Comparison of ENCODE assay signal across 25 cellular contexts in the genomic region with DNA sequence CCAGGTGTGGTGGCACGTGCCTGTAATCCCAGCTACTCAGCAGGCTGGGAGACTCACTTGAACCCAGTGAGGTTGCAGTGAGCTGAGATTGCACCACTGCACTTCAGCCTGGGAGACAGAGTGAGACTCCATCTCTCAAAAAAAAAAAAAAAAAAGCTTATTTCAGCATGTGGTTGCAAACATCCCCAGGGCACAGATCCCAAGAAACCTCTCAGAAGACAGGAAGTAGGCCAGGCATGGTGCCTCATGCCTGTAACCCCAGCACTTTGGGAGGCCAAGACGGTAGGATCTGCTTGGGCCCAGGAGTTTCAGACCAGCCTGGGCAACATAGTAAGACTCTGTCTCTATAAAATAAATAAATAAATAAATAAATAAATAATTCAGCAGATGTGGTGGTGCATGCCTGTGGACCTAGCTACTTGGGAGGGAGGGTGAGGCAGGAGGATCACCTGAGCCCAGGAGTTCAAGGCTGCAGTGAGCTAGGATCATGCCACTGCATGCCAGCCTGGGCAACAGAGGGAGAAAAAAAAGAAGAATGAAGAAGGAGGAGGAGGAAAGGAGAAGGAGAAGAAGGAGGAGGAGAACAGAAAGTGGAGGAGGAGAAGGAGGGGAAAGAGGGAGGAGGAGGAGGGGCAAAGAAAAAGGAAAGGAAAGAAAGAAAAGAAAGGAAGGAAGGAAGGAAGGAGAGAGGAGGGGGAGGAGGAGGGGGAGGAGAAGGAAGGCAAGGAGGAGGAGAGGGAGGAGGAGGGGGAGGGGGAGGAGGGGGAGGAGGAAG. TPM values are rescaled to one million over a fixed set of nuclear protein-coding genes. Genes with fewer than 3 reads are reported as not detected.
DNase-seq lines count a peak whose midpoint lies in the region; ATAC-seq, FAIRE-seq and TF ChIP-seq lines count a peak whose summit lies in the region.
"Had no signal": no experiment of that assay in that cellular context is flagged by ENCODE, and none has a peak within 500 bp of the region (broad histone marks: within the 10 kb centered on the region; RNA-seq: fewer than 3 reads in every experiment).

No MANE protein-coding gene starts in this region.

- H3K9me2 ChIP-seq in GM23248 (ENCODE audit: insufficient read depth): no peaks in the 10 kb centered on the region

- no peak overlapping the region for H3K9ac ChIP-seq in GM23248

- no peaks in the 10 kb centered on the region for H3F3A ChIP-seq in GM23248 (ENCODE audit: insufficient read depth)

- H3K27me3 ChIP-seq in GM23248 (replicated peaks; ENCODE audit: insufficient read depth): no peaks in the 10 kb centered on the region
- H3K27me3 ChIP-seq: SJCRH30 had no signal

- H4K20me1 ChIP-seq in GM23248 (ENCODE audit: insufficient read depth): no peaks in the 10 kb centered on the region

- ATAC-seq in GM21529 (IDR thresholded peaks at IDR 0.05; ENCODE audit: unreplicated experiment) (no peak), GM21390 (IDR thresholded peaks at IDR 0.05; ENCODE audit: unreplicated experiment) (no peak)
- ATAC-seq: activated CD8-positive, alpha-beta memory T cell treated with anti-CD3 and anti-CD28 coated beads, Interleukin-2, amount 10 ng/mL, durations not matched to agents 7 days and 5 days; esophagus mucosa; left cardiac atrium had no signal

- H3K9me3 ChIP-seq in GM23248 (ENCODE audit: low read depth): no peaks in the 10 kb centered on the region
- H3K9me3 ChIP-seq: SJCRH30, thoracic aorta had no signal

- no peak for TF ChIP-seq CTCF in choroid plexus epithelial cell (conservative IDR thresholded peaks at IDR 0.05; ENCODE audit: low read depth, low read length)

- no peak overlapping the region for H3K4me3 ChIP-seq in GM23248
- H3K4me3 ChIP-seq in choroid plexus epithelial cell (ENCODE audit: low read depth, low read length): no peak overlapping the region
- H3K4me3 ChIP-seq: SJCRH30, spleen, thoracic aorta had no signal

- H3K36me3 ChIP-seq in GM23248 (ENCODE audit: low read depth): no peaks in the 10 kb centered on the region
- H3K36me3 ChIP-seq: SJCRH30, spleen, thoracic aorta had no signal

- FAIRE-seq in frontal cortex (lab: Jason Lieb, UNC): no peak
- FAIRE-seq: H1 had no signal

- no peak overlapping the region for H3K27ac ChIP-seq in GM23248
- H3K27ac ChIP-seq: SJCRH30, spleen, thoracic aorta had no signal

- WGBS in GM23248 (ENCODE audit: low coverage in 1 of 2, low lambda C conversion rate in 2 of 2, missing lambda C conversion rate in 2 of 2), 2 experiments: 71 to 72% methylated on average over 2 of the region's 2 CpGs

- no peak overlapping the region for H2AFZ ChIP-seq in GM23248

- H3K4me2 ChIP-seq in GM23248 (ENCODE audit: unreplicated experiment): no peak overlapping the region

- in situ Hi-C loops in GM23248 (cut with MboI): no loop called here

- DNase-seq in GM23248 (peak; percentile 54), NCI-H226 (peak; percentile 40), choroid plexus epithelial cell (ENCODE audit: low read depth) (peak; percentile 34), frontal cortex (ENCODE audit: low spot score in 2 of 2) (no peak), OCI-M1 (lab: John Stamatoyannopoulos, UW) (no peak)
- DNase-seq: activated CD4-positive, alpha-beta T cell treated with anti-CD3 and anti-CD28 coated beads, Interleukin-2, amount 10 ng/mL, durations not matched to agents 24 days and 14 days; activated CD8-positive, alpha-beta memory T cell treated with anti-CD3 and anti-CD28 coated beads, Interleukin-2, amount 10 ng/mL, durations not matched to agents 7 days and 5 days; AML-193; effector CD4-positive, alpha-beta T cell; left cardiac atrium; mesendoderm; NCI-H1092; NCI-H2081; NCI-H446; nucleus accumbens; SJCRH30; spleen; stimulated activated CD4-positive, alpha-beta T cell treated with anti-CD3 and anti-CD28 coated beads, Interleukin-4, amount 100 ng/mL, for 1 hour; stimulated activated naive CD4-positive, alpha-beta T cell had no signal

- H3K79me2 ChIP-seq in GM23248 (ENCODE audit: insufficient read depth): no peaks in the 10 kb centered on the region

- H3K4me1 ChIP-seq in GM23248 (ENCODE audit: insufficient read depth): no peaks in the 10 kb centered on the region

RNA-seq across cellular contexts. Expression of a gene that starts 4.3 kb away (rescaled TPM):
- 3.5 and 3.6 TPM in 2 replicates for total RNA-seq in GM23248 (2014; rRNA removed; shearing (Covaris generic))
- polyA plus RNA-seq in GM23248 (2016; fragmentation: Nextera tagmentation; extraction: Ambion mirVana): 3.7 and 4.0 TPM in 2 replicates
- not detected for total RNA-seq in frontal cortex
- total RNA-seq: activated CD4-positive, alpha-beta T cell treated with anti-CD3 and anti-CD28 coated beads, Interleukin-2, amount 10 ng/mL, durations not matched to agents 24 days and 14 days; activated CD8-positive, alpha-beta memory T cell treated with anti-CD3 and anti-CD28 coated beads, Interleukin-2, amount 10 ng/mL, durations not matched to agents 7 days and 5 days; activated T-helper 2 cell treated with anti-CD3 and anti-CD28 coated beads, Interferon-gamma antibody, Interleukin-2, Interleukin-4, amounts not matched to agents 10 μg/mL and 5 μg/mL and 100 μg/mL, durations not matched to agents 14 hours and 24 hours and 36 hours had no signal

RNA-seq across cellular contexts. Expression of a gene that starts 9.8 kb away (rescaled TPM):
- total RNA-seq in GM23248 (2014; rRNA removed; shearing (Covaris generic)): not detected in 2 replicates
- polyA plus RNA-seq in GM23248 (2016; fragmentation: Nextera tagmentation; extraction: Ambion mirVana): 0.10 TPM in 1 of 2 replicates, not detected in the other
- total RNA-seq in frontal cortex: 2.9 TPM
- total RNA-seq: SJCRH30, thoracic aorta had no signal

RNA-seq across cellular contexts. Expression of a gene that starts 19.7 kb away (rescaled TPM):
- 9.7 and 14.8 TPM in 2 replicates for total RNA-seq in GM23248 (2014; rRNA removed; shearing (Covaris generic))
- polyA plus RNA-seq in GM23248 (2016; fragmentation: Nextera tagmentation; extraction: Ambion mirVana): 4.6 and 4.8 TPM in 2 replicates
- total RNA-seq in frontal cortex: 5.7 TPM

RNA-seq across cellular contexts. Expression of a gene that starts 30.6 kb away (rescaled TPM):
- 9.0 TPM in 1 of 2 replicates, not detected in the other for total RNA-seq in GM23248 (2014; rRNA removed; shearing (Covaris generic))
- polyA plus RNA-seq in GM23248 (2016; fragmentation: Nextera tagmentation; extraction: Ambion mirVana): 24.3 and 30.6 TPM in 2 replicates
- total RNA-seq in frontal cortex: not detected
- total RNA-seq: SJCRH30, spleen, thoracic aorta had no signal

RNA-seq across cellular contexts. Expression of a gene that starts 36.2 kb away (rescaled TPM):
- 20.5 and 33.7 TPM in 2 replicates for total RNA-seq in GM23248 (2014; rRNA removed; shearing (Covaris generic))
- 47.2 and 49.4 TPM in 2 replicates for polyA plus RNA-seq in GM23248 (2016; fragmentation: Nextera tagmentation; extraction: Ambion mirVana)
- total RNA-seq in frontal cortex: 4.9 TPM

Comparison
In these comparisons a context has a peak if more than half of its experiments do, and no peak if none do; other contexts are left out.
1. DNase-seq: peak in GM23248 (single experiment), NCI-H226 (single experiment) and choroid plexus epithelial cell (single experiment); none in frontal cortex (0 of 2) and OCI-M1 (single experiment).